12 cellular contexts compared by ENCODE assay signal in the genomic region with DNA sequence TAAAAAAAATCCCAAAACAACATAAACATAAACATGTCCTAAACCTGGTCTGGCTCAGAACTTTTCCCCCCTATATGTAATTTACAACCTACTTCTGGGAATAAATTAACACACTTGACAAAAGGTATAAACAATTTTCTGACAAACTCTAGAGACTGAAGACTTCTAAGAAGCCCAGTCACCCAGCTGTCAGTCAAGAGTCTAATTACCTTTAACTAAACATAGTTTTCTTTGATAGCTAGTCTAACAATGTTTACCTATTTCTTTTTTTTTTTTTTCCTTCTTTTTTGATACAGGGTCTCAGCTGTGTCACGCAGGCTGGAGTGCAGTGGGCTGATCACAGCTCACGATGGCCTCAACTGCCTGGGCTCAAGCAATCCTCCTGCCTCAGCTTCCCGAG.
"Had no signal": no experiment of that assay in that cellular context is flagged by ENCODE, and none has a peak within 500 bp of the region (broad histone marks: within the 10 kb centered on the region; RNA-seq: fewer than 3 reads in every experiment).

No MANE protein-coding gene starts in this region.

- H3K36me3 ChIP-seq: adrenal gland had no signal

- H3K9me3 Mint-ChIP-seq: activated naive CD4-positive, alpha-beta T cell treated with anti-CD3 and anti-CD28 coated beads, Interleukin-2, amount 50 U/mL, for 24 hours; natural killer cell; stimulated activated naive CD8-positive, alpha-beta T cell treated with anti-CD3 and anti-CD28 coated beads, Interleukin-15, amount 100 ng/mL, for 72 hours had no signal

- H3K27ac Mint-ChIP-seq: stimulated activated naive CD8-positive, alpha-beta T cell treated with anti-CD3 and anti-CD28 coated beads, Interleukin-15, amount 100 ng/mL, for 72 hours had no signal

- H3K27me3 Mint-ChIP-seq: activated naive CD4-positive, alpha-beta T cell treated with anti-CD3 and anti-CD28 coated beads, Interleukin-2, amount 50 U/mL, for 24 hours; stimulated activated naive CD8-positive, alpha-beta T cell treated with anti-CD3 and anti-CD28 coated beads, Interleukin-15, amount 100 ng/mL, for 72 hours had no signal

- H3K36me3 Mint-ChIP-seq: natural killer cell had no signal

- DNase-seq: activated CD4-positive, alpha-beta T cell treated with anti-CD3 and anti-CD28 coated beads for 1 hour; activated CD4-positive, alpha-beta T cell treated with anti-CD3 and anti-CD28 coated beads, Interleukin-2, amount 50 U/mL, for 48 hours; activated effector memory CD4-positive, alpha-beta T cell treated with anti-CD3 and anti-CD28 coated beads, Interleukin-2, amount 50 U/mL, for 16 hours; caudate nucleus; mesenchymal stem cell; natural killer cell; spleen; stimulated activated naive CD8-positive, alpha-beta T cell treated with anti-CD3 and anti-CD28 coated beads, Interleukin-15, amount 100 ng/mL, for 72 hours; upper lobe of left lung had no signal

- H3K9me3 ChIP-seq: adrenal gland, spleen, upper lobe of left lung had no signal

- FAIRE-seq: colon had no signal

- H3K27me3 ChIP-seq: adrenal gland, spleen, upper lobe of left lung had no signal
